Comparison of ENCODE assay signal across 8 cellular contexts in the genomic region with DNA sequence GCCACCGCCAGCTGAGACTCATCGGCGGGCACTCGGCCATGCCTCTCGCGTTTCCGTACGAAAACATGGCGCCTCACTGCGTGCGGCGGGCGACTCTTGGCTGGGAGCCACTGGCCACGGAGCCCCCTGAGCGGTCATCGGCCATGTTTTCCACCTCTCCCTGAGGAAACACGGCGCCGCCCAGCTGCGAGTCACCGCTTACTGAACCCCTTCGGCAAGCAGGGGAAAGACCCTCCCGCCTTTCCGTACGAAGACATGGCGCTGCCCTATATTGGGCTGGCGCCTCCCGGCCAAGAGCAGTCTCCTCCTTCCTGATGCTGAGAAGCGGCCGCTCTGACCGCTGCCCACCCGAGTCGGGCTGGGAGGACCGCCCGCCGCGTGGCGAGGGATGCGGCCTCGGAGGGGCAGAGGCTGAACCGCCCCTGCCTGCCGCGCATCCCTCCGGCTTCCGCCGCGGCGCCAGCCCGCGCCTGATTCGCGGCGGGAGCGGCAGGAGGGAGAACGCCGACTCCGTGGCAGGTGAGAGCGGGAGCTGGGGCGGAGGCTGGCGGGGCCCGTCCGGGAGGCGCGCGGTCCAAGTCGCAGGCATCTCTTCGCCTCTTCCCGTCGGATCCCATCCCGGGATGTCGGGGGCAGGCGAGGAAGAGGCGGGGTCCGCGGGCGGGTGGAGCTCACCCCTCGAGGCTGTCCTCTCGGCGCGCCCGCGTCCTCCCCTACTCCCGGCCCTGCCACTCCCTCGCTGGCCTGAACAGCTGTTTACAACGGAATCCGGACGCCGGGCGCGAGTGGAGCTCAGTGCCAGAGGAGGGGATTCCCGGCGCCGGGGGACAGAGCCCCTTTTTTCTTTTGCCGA. TPM values are rescaled to one million over a fixed set of nuclear protein-coding genes. Genes with fewer than 3 reads are reported as not detected.
DNase-seq lines count a peak whose midpoint lies in the region; ATAC-seq, FAIRE-seq and TF ChIP-seq lines count a peak whose summit lies in the region.

A gene with protein sequence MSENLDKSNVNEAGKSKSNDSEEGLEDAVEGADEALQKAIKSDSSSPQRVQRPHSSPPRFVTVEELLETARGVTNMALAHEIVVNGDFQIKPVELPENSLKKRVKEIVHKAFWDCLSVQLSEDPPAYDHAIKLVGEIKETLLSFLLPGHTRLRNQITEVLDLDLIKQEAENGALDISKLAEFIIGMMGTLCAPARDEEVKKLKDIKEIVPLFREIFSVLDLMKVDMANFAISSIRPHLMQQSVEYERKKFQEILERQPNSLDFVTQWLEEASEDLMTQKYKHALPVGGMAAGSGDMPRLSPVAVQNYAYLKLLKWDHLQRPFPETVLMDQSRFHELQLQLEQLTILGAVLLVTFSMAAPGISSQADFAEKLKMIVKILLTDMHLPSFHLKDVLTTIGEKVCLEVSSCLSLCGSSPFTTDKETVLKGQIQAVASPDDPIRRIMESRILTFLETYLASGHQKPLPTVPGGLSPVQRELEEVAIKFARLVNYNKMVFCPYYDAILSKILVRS (plus strand): TSS at position 299 of the 853 bp plus-strand sequence. CDS start 4,202 bp downstream, outside the sequence.

- peak; percentile 89 for FAIRE-seq in endometrium (lab: Jason Lieb, UNC)

- ATAC-seq in GM21360 (IDR thresholded peaks at IDR 0.05; ENCODE audit: unreplicated experiment) = peak; percentile 76
- ATAC-seq in activated CD8-positive, alpha-beta memory T cell treated with anti-CD3 and anti-CD28 coated beads, Interleukin-2, amount 10 ng/mL, durations not matched to agents 7 days and 5 days = peak; percentile 85

- TF ChIP-seq CTCF in Caco-2 (IDR thresholded peaks at IDR 0.05; ENCODE audit: insufficient read depth in 1 of 2, low read depth in 1 of 2, low read length in 1 of 2, severe bottlenecking in 1 of 2, unreplicated experiment in 1 of 2) = no peak

- peaks cover 18% of the 10 kb centered on the region for H3K36me3 Mint-ChIP-seq in Caco-2 (ENCODE audit: insufficient read depth, unreplicated experiment)
- peaks cover 13% of the 10 kb centered on the region for H3K36me3 Mint-ChIP-seq in activated CD8-positive, alpha-beta memory T cell treated with anti-CD3 and anti-CD28 coated beads, Interleukin-2, amount 10 ng/mL, durations not matched to agents 7 days and 5 days

- peaks cover 19% of the 10 kb centered on the region for H3K4me1 Mint-ChIP-seq in Caco-2 (ENCODE audit: low read depth, unreplicated experiment)
- H3K4me1 Mint-ChIP-seq in activated CD8-positive, alpha-beta memory T cell treated with anti-CD3 and anti-CD28 coated beads, Interleukin-2, amount 10 ng/mL, durations not matched to agents 7 days and 5 days = peaks cover 30% of the 10 kb centered on the region

- H3K4me1 ChIP-seq in Caco-2 = peaks cover 24% of the 10 kb centered on the region

- H3K27ac Mint-ChIP-seq in Caco-2 (ENCODE audit: unreplicated experiment) = peak within 1 kb of the TSS; percentile 96
- H3K27ac Mint-ChIP-seq in activated CD8-positive, alpha-beta memory T cell treated with anti-CD3 and anti-CD28 coated beads, Interleukin-2, amount 10 ng/mL, durations not matched to agents 7 days and 5 days = peak within 1 kb of the TSS; percentile 93

- no peaks in the 10 kb centered on the region for H3K9me3 Mint-ChIP-seq in Caco-2 (ENCODE audit: unreplicated experiment)
- H3K9me3 Mint-ChIP-seq in activated CD8-positive, alpha-beta memory T cell treated with anti-CD3 and anti-CD28 coated beads, Interleukin-2, amount 10 ng/mL, durations not matched to agents 7 days and 5 days (ENCODE audit: low read depth) = no peaks in the 10 kb centered on the region

- peak; percentile 93 to 94 for DNase-seq in Caco-2
- peak; percentile 85 for DNase-seq in HS-5 (ENCODE audit: low read depth)
- peak; percentile 76 for DNase-seq in NOMO-1 treated with dmso at 0.1 percent for 144 hours (lab: John Stamatoyannopoulos, UW; ENCODE audit: unreplicated experiment)
- peak; percentile 88 for DNase-seq in activated CD8-positive, alpha-beta memory T cell treated with anti-CD3 and anti-CD28 coated beads, Interleukin-2, amount 10 ng/mL, durations not matched to agents 7 days and 5 days
- peak; percentile 97 for DNase-seq in mesenteric fat pad (ENCODE audit: low spot score)
- DNase-seq in stimulated activated CD8-positive, alpha-beta memory T cell treated with anti-CD3 and anti-CD28 coated beads, Interleukin-15, amount 100 ng/mL, for 4 hours (ENCODE audit: low read depth in 2 of 2) = peak; percentile 62 to 63

- H3K27me3 Mint-ChIP-seq in Caco-2 (ENCODE audit: insufficient read depth, unreplicated experiment) = no peaks in the 10 kb centered on the region
- peaks cover 13% of the 10 kb centered on the region for H3K27me3 Mint-ChIP-seq in activated CD8-positive, alpha-beta memory T cell treated with anti-CD3 and anti-CD28 coated beads, Interleukin-2, amount 10 ng/mL, durations not matched to agents 7 days and 5 days

- CTCF ChIA-PET in Caco-2 (lab: Charles Lee) = interaction anchor here (1.0 to 1.9 kb wide), 6 partner anchors 8 to 148 kb away, joined by 3 to 15 read pairs (median 6); partner anchors contain the start of gene DEPDC7
- CTCF ChIA-PET in activated CD8-positive, alpha-beta memory T cell treated with anti-CD3 and anti-CD28 coated beads, Interleukin-2, amount 10 ng/mL, durations not matched to agents 7 days and 5 days (lab: Charles Lee) = interaction anchor here (0.9 to 2.9 kb wide), 10 partner anchors 8 to 146 kb away, joined by 3 to 15 read pairs (median 6); partner anchors contain the start of genes CSTF3 and DEPDC7

- POLR2A ChIA-PET in Caco-2 (lab: Charles Lee) = interaction anchor here (0.5 to 1.7 kb wide), 10 partner anchors 15 to 67 kb away, joined by 3 to 31 read pairs (median 4); partner anchors contain the start of gene DEPDC7

- no peaks in the 10 kb centered on the region for H3K27me3 ChIP-seq in Caco-2 (replicated peaks; ENCODE audit: control insufficient read depth, insufficient read depth, low read length)

- intact Hi-C loops in Caco-2 (cut with micrococcal nuclease; ENCODE audit: unreplicated experiment) = loop anchor here (1.0 kb wide), 3 partner anchors 10 to 26 kb away; no protein-coding TSS in a partner anchor

- H3K9me3 ChIP-seq in Caco-2 = no peaks in the 10 kb centered on the region

- peaks cover 2% of the 10 kb centered on the region; the same call in 1 of the 2 replicates for H3K36me3 ChIP-seq in Caco-2 (ENCODE audit: control insufficient read depth, insufficient read depth, low read length)

- H3K4me3 ChIP-seq in Caco-2 (ENCODE audit: low read depth, low read length) = peak within 1 kb of the TSS; percentile 80

- peak within 1 kb of the TSS; percentile 80 for H3K4me3 Mint-ChIP-seq in Caco-2 (ENCODE audit: unreplicated experiment)
- peak within 1 kb of the TSS; percentile 90 for H3K4me3 Mint-ChIP-seq in activated CD8-positive, alpha-beta memory T cell treated with anti-CD3 and anti-CD28 coated beads, Interleukin-2, amount 10 ng/mL, durations not matched to agents 7 days and 5 days

- no TSS peak for BruUV-seq in Caco-2 (replicated peaks; lab: Mats Ljungman, UMichigan)

RNA-seq across cellular contexts. Expression of the gene that starts here (rescaled TPM):
- total RNA-seq in Caco-2 (2022) = 22.8 and 25.0 TPM in 2 replicates
- total RNA-seq in activated CD8-positive, alpha-beta memory T cell treated with anti-CD3 and anti-CD28 coated beads, Interleukin-2, amount 10 ng/mL, durations not matched to agents 7 days and 5 days = 10 to 100 TPM; 19.1 to 20.9 TPM
- 21.2 TPM for total RNA-seq in mesenteric fat pad

Comparison
In these comparisons a context has a peak if more than half of its experiments do, and no peak if none do; other contexts are left out.
1. Peak in every context shown above with its lines: DNase-seq, ATAC-seq and H3K4me3 ChIP-seq.